ENCODE assay signal across 1 cellular context in the genomic region with DNA sequence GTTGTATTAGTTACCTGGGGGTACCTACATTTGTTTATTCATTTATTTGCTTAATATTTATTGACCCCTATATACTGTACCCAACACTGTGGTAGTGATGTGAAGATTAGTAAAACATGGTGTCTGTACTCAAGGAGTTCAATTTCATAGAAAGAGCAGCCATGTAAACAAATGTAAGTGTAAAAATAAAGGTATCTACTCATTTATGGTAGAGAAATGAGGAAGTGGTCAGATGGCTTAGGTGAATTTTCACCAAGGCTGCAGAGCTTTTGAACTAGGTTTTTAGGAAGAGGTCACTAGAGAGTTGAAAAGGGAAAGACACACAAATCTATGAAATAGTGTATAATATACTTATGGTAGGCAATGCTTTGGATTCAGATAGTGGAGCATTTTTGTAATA.
TF ChIP-seq lines count a peak whose summit lies in the region.

No MANE protein-coding gene starts in this region.

TF ChIP-seq in K562, 482 proteins besides CTCF, POLR2A, EP300 and RAD21:
- peak; percentile 92 for TF ChIP-seq SPI1 (IDR thresholded peaks at IDR 0.05; ENCODE audit: borderline replicate concordance, low read depth, low read length)
- no peak for TF ChIP-seq IRF2 (CRISPR knock-in tag; IDR thresholded peaks at IDR 0.05)
- no peak for TF ChIP-seq ZNF184 (CRISPR knock-in tag; IDR thresholded peaks at IDR 0.05)
- no peak for TF ChIP-seq ZNF324 (CRISPR knock-in tag; IDR thresholded peaks at IDR 0.05)
- TF ChIP-seq, protein P1, sequence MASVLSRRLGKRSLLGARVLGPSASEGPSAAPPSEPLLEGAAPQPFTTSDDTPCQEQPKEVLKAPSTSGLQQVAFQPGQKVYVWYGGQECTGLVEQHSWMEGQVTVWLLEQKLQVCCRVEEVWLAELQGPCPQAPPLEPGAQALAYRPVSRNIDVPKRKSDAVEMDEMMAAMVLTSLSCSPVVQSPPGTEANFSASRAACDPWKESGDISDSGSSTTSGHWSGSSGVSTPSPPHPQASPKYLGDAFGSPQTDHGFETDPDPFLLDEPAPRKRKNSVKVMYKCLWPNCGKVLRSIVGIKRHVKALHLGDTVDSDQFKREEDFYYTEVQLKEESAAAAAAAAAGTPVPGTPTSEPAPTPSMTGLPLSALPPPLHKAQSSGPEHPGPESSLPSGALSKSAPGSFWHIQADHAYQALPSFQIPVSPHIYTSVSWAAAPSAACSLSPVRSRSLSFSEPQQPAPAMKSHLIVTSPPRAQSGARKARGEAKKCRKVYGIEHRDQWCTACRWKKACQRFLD (CRISPR knock-in tag; IDR thresholded peaks at IDR 0.05), result no peak
- no peak for TF ChIP-seq CEBPB (tag; IDR thresholded peaks at IDR 0.05)
